Comparison of ENCODE assay signal across 13 cellular contexts in genomic region chr10:47225186-47225927, GRCh38.
"Had no signal": no experiment of that assay in that cellular context is flagged by ENCODE, and none has a peak within 500 bp of the region (broad histone marks: within the 10 kb centered on the region; RNA-seq: fewer than 3 reads in every experiment).

No MANE protein-coding gene starts in this region.

- H3K4me3 ChIP-seq: colonic mucosa, hepatocyte, pancreas had no signal

- H3K4me3 Mint-ChIP-seq: activated CD4-positive, alpha-beta memory T cell treated with anti-CD3 and anti-CD28 coated beads for 36 hours; activated naive CD4-positive, alpha-beta T cell treated with anti-CD3 and anti-CD28 coated beads for 36 hours; naive thymus-derived CD8-positive, alpha-beta T cell had no signal

- DNase-seq: activated CD4-positive, alpha-beta memory T cell treated with anti-CD3 and anti-CD28 coated beads for 36 hours; activated CD4-positive, alpha-beta T cell treated with anti-CD3 and anti-CD28 coated beads for 1 hour; activated naive CD4-positive, alpha-beta T cell treated with anti-CD3 and anti-CD28 coated beads for 36 hours; central memory CD4-positive, alpha-beta T cell; colonic mucosa; mesenchymal stem cell; naive thymus-derived CD8-positive, alpha-beta T cell; pancreas; stimulated activated CD4-positive, alpha-beta T cell treated with anti-CD3 and anti-CD28 coated beads, Interleukin-1b, Interleukin-23, amount 100 ng/mL, for 48 hours; T-helper 1 cell; T1000 had no signal

- H3K27ac ChIP-seq: colonic mucosa, hepatocyte, pancreas had no signal

- H3K36me3 Mint-ChIP-seq: activated CD4-positive, alpha-beta memory T cell treated with anti-CD3 and anti-CD28 coated beads for 36 hours had no signal

- H3K9me3 ChIP-seq: colonic mucosa, pancreas had no signal

- H3K4me1 ChIP-seq: colonic mucosa, pancreas had no signal

- H2AFZ ChIP-seq: hepatocyte had no signal

- H3K27ac Mint-ChIP-seq: activated CD4-positive, alpha-beta memory T cell treated with anti-CD3 and anti-CD28 coated beads for 36 hours; activated naive CD4-positive, alpha-beta T cell treated with anti-CD3 and anti-CD28 coated beads for 36 hours had no signal

- H3K4me2 ChIP-seq: hepatocyte had no signal

- H3K27me3 ChIP-seq: colonic mucosa, hepatocyte, pancreas had no signal

- H3K27me3 Mint-ChIP-seq: activated CD4-positive, alpha-beta memory T cell treated with anti-CD3 and anti-CD28 coated beads for 36 hours; naive thymus-derived CD8-positive, alpha-beta T cell had no signal

- ATAC-seq: esophagus mucosa; naive thymus-derived CD8-positive, alpha-beta T cell; pancreas had no signal

- H3K36me3 ChIP-seq: colonic mucosa, pancreas had no signal

- H3K79me2 ChIP-seq: hepatocyte had no signal
